28 cellular contexts compared by ENCODE assay signal in genomic region chr2:27742571-27742970, GRCh38. TPM values are rescaled to one million over a fixed set of nuclear protein-coding genes. Genes with fewer than 3 reads are reported as not detected.
DNase-seq lines count a peak whose midpoint lies in the region; ATAC-seq, FAIRE-seq and TF ChIP-seq lines count a peak whose summit lies in the region.
"Had no signal": no experiment of that assay in that cellular context is flagged by ENCODE, and none has a peak within 500 bp of the region (broad histone marks: within the 10 kb centered on the region; RNA-seq: fewer than 3 reads in every experiment).

No MANE protein-coding gene starts in this region.

- no peaks in the 10 kb centered on the region for H4K20me1 ChIP-seq in BLaER1 treated with 17β-estradiol and CSF1 and Interleukin-3, amounts not matched to agents 10 nM and 100 nM

- H3K27me3 Mint-ChIP-seq in activated T-cell treated with anti-CD3 and anti-CD28 coated beads, Interleukin-2, amount 50 U/mL, for 24 hours, result no peaks in the 10 kb centered on the region
- H3K27me3 Mint-ChIP-seq in activated T-cell treated with anti-CD3 and anti-CD28 coated beads, Interleukin-2, amount 50 U/mL, for 72 hours (ENCODE audit: low read depth), result no peaks in the 10 kb centered on the region
- H3K27me3 Mint-ChIP-seq in T-helper 17 cell, result peaks cover 20% of the 10 kb centered on the region
- H3K27me3 Mint-ChIP-seq in nephron progenitor cell (ENCODE audit: low read depth, poor library complexity), result peaks cover 5% of the 10 kb centered on the region
- H3K27me3 Mint-ChIP-seq in WTC11 (ENCODE audit: low read depth), result peaks cover 15% of the 10 kb centered on the region

- no peak overlapping the region for H3K4me3 Mint-ChIP-seq in activated T-cell treated with anti-CD3 and anti-CD28 coated beads, Interleukin-2, amount 50 U/mL, for 24 hours
- H3K4me3 Mint-ChIP-seq in activated T-cell treated with anti-CD3 and anti-CD28 coated beads, Interleukin-2, amount 50 U/mL, for 72 hours, result no peak overlapping the region
- no peak overlapping the region for H3K4me3 Mint-ChIP-seq in T-helper 17 cell
- no peak overlapping the region for H3K4me3 Mint-ChIP-seq in nephron progenitor cell
- no peak overlapping the region for H3K4me3 Mint-ChIP-seq in WTC11
- H3K4me3 Mint-ChIP-seq: CD14-positive monocyte; CD4-positive, alpha-beta memory T cell; CD8-positive, alpha-beta memory T cell had no signal

- no peak overlapping the region for H3K9ac ChIP-seq in BLaER1 treated with 17β-estradiol and CSF1 and Interleukin-3, amounts not matched to agents 10 nM and 100 nM

- peak; percentile 21 for DNase-seq in activated T-cell treated with anti-CD3 and anti-CD28 coated beads, Interleukin-2, amount 50 U/mL, for 24 hours
- no peak for DNase-seq in activated T-cell treated with anti-CD3 and anti-CD28 coated beads, Interleukin-2, amount 50 U/mL, for 72 hours
- DNase-seq in T-helper 17 cell, result no peak
- DNase-seq in nephron progenitor cell, result no peak
- DNase-seq in activated CD4-positive, alpha-beta T cell treated with anti-CD3 and anti-CD28 coated beads, Interleukin-2, amount 50 U/mL, for 4 hours, result no peak
- no peak for DNase-seq in small intestine
- no peak for DNase-seq in WTC11 (ENCODE audit: low spot score)
- DNase-seq: 8988T; ACHN; BE2C; C1 segment of cervical spinal cord; CD4-positive, alpha-beta memory T cell; CD4-positive, CD25-positive, alpha-beta regulatory T cell; CD8-positive, alpha-beta memory T cell; COR-L47; DMS 273 treated with DMSO at 0.1 percent for 48 hours; DMS153; DMS53; DMS79; DND-41; EL; GDM1 had no signal

- no peak overlapping the region for H3K27ac ChIP-seq in BLaER1 treated with 17β-estradiol and CSF1 and Interleukin-3, amounts not matched to agents 10 nM and 100 nM
- no peak overlapping the region for H3K27ac ChIP-seq in small intestine (ENCODE audit: low read depth in 1 of 2, low read length in 1 of 2)

- CTCF ChIA-PET in WTC11 (lab: Charles Lee), result interaction anchor here (1.0 to 2.0 kb wide), 2 partner anchors 11 to 19 kb away, joined by 3 to 8 read pairs; no protein-coding TSS in a partner anchor

- no peaks in the 10 kb centered on the region for H3K9me3 Mint-ChIP-seq in activated T-cell treated with anti-CD3 and anti-CD28 coated beads, Interleukin-2, amount 50 U/mL, for 24 hours
- H3K9me3 Mint-ChIP-seq in activated T-cell treated with anti-CD3 and anti-CD28 coated beads, Interleukin-2, amount 50 U/mL, for 72 hours, result no peaks in the 10 kb centered on the region
- H3K9me3 Mint-ChIP-seq in nephron progenitor cell, result peaks cover 34% of the 10 kb centered on the region
- peaks cover 15% of the 10 kb centered on the region for H3K9me3 Mint-ChIP-seq in WTC11
- H3K9me3 Mint-ChIP-seq: CD8-positive, alpha-beta memory T cell had no signal

- POLR2A ChIA-PET in WTC11 (lab: Charles Lee), result no interaction called here

- H3K4me3 ChIP-seq in BLaER1 treated with 17β-estradiol and CSF1 and Interleukin-3, amounts not matched to agents 10 nM and 100 nM, result no peak overlapping the region
- no peak overlapping the region for H3K4me3 ChIP-seq in small intestine (ENCODE audit: low read depth in 1 of 2, low read length in 2 of 2)
- H3K4me3 ChIP-seq: GM12878 had no signal

- H3K4me1 ChIP-seq in BLaER1 treated with 17β-estradiol and CSF1 and Interleukin-3, amounts not matched to agents 10 nM and 100 nM, result peaks cover 6 to 24% (median 21%) of the 10 kb centered on the region in 10 experiments; a peak in 18 of 20 replicates
- peaks cover 0 to 3% of the 10 kb centered on the region in 2 donors for H3K4me1 ChIP-seq in small intestine (ENCODE audit: control insufficient read depth in 2 of 2, insufficient read depth in 1 of 2, low read depth in 1 of 2, low read length in 1 of 2)

- no peak overlapping the region for H3K27ac Mint-ChIP-seq in activated T-cell treated with anti-CD3 and anti-CD28 coated beads, Interleukin-2, amount 50 U/mL, for 24 hours
- no peak overlapping the region for H3K27ac Mint-ChIP-seq in activated T-cell treated with anti-CD3 and anti-CD28 coated beads, Interleukin-2, amount 50 U/mL, for 72 hours
- H3K27ac Mint-ChIP-seq in T-helper 17 cell, result peak overlapping the region; percentile 43
- peak overlapping the region; percentile 55 for H3K27ac Mint-ChIP-seq in nephron progenitor cell
- no peak overlapping the region for H3K27ac Mint-ChIP-seq in WTC11
- H3K27ac Mint-ChIP-seq: CD14-positive monocyte; CD4-positive, alpha-beta memory T cell; CD4-positive, CD25-positive, alpha-beta regulatory T cell; CD8-positive, alpha-beta memory T cell had no signal

- no peaks in the 10 kb centered on the region for H3K27me3 ChIP-seq in BLaER1 treated with 17β-estradiol and CSF1 and Interleukin-3, amounts not matched to agents 10 nM and 100 nM
- no peaks in the 10 kb centered on the region for H3K27me3 ChIP-seq in small intestine (ENCODE audit: control insufficient read depth in 2 of 2, insufficient read depth in 2 of 2, low read length in 2 of 2)
- H3K27me3 ChIP-seq: BE2C had no signal

- peaks cover 0 to 12% (median under 1%) of the 10 kb centered on the region in 11 experiments; a peak in 7 of 22 replicates for H3K9me3 ChIP-seq in BLaER1 treated with 17β-estradiol and CSF1 and Interleukin-3, amounts not matched to agents 10 nM and 100 nM (replicated peaks in 1 of 11)
- H3K9me3 ChIP-seq in T-helper 17 cell (ENCODE audit: control insufficient read depth, low read length, poor library complexity, severe bottlenecking) (no peaks in the 10 kb centered on the region), small intestine (ENCODE audit: control insufficient read depth, low read depth) (no peaks in the 10 kb centered on the region)

- no peaks in the 10 kb centered on the region for H3K36me3 ChIP-seq in BLaER1 treated with 17β-estradiol and CSF1 and Interleukin-3, amounts not matched to agents 10 nM and 100 nM
- H3K36me3 ChIP-seq in small intestine (ENCODE audit: control insufficient read depth in 2 of 2, insufficient read depth in 2 of 2, low read length in 2 of 2), result no peaks in the 10 kb centered on the region
- H3K36me3 ChIP-seq: BE2C had no signal

- ATAC-seq in activated T-cell treated with anti-CD3 and anti-CD28 coated beads, Interleukin-2, amount 50 U/mL, for 72 hours (replicated peaks in 1 of 2), result no peak
- no peak for ATAC-seq in T-helper 17 cell
- no peak for ATAC-seq in WTC11
- ATAC-seq: GM12878 had no signal

- no peaks in the 10 kb centered on the region for H3K36me3 Mint-ChIP-seq in activated T-cell treated with anti-CD3 and anti-CD28 coated beads, Interleukin-2, amount 50 U/mL, for 24 hours (ENCODE audit: low read depth)
- H3K36me3 Mint-ChIP-seq in activated T-cell treated with anti-CD3 and anti-CD28 coated beads, Interleukin-2, amount 50 U/mL, for 72 hours (ENCODE audit: insufficient read depth in 2 of 2), result peaks cover 0 to 2% of the 10 kb centered on the region in 2 donors
- no peaks in the 10 kb centered on the region for H3K36me3 Mint-ChIP-seq in T-helper 17 cell (ENCODE audit: low read depth)
- peaks cover 5% of the 10 kb centered on the region for H3K36me3 Mint-ChIP-seq in nephron progenitor cell (ENCODE audit: low read depth)
- peaks cover 2% of the 10 kb centered on the region for H3K36me3 Mint-ChIP-seq in WTC11
- H3K36me3 Mint-ChIP-seq: CD14-positive monocyte; CD4-positive, alpha-beta memory T cell; CD4-positive, CD25-positive, alpha-beta regulatory T cell; CD8-positive, alpha-beta memory T cell had no signal

- 96 to 99% (median 96%) methylated on average over 9 of the region's 9 CpGs for WGBS in small intestine, 3 donors

- TF ChIP-seq CTCF in nephron progenitor cell (IDR thresholded peaks at IDR 0.05), result no peak
- TF ChIP-seq CTCF in WTC11 (IDR thresholded peaks at IDR 0.05), result no peak

- H3K4me1 Mint-ChIP-seq in activated T-cell treated with anti-CD3 and anti-CD28 coated beads, Interleukin-2, amount 50 U/mL, for 24 hours (ENCODE audit: low read depth), result no peaks in the 10 kb centered on the region
- H3K4me1 Mint-ChIP-seq in activated T-cell treated with anti-CD3 and anti-CD28 coated beads, Interleukin-2, amount 50 U/mL, for 72 hours (ENCODE audit: low read depth), result no peaks in the 10 kb centered on the region
- no peaks in the 10 kb centered on the region for H3K4me1 Mint-ChIP-seq in T-helper 17 cell
- peaks cover 10% of the 10 kb centered on the region for H3K4me1 Mint-ChIP-seq in nephron progenitor cell
- H3K4me1 Mint-ChIP-seq in WTC11, result 0 out of 2 replicates have a peak, but pooled peaks cover 3% of the 10 kb centered on the region
- H3K4me1 Mint-ChIP-seq: CD4-positive, alpha-beta memory T cell; CD4-positive, CD25-positive, alpha-beta regulatory T cell; CD8-positive, alpha-beta memory T cell had no signal

- no peak for FAIRE-seq in small intestine (lab: Jason Lieb, UNC)
- FAIRE-seq: A204.1, GM12878, GM12892, GM18507 had no signal

- peak overlapping the region in 7 of 11 experiments; percentile 23 to 56 (median 47); a peak in 7 of 22 replicates for H3K4me2 ChIP-seq in BLaER1 treated with 17β-estradiol and CSF1 and Interleukin-3, amounts not matched to agents 10 nM and 100 nM

TF ChIP-seq in WTC11, 78 proteins besides CTCF, POLR2A, EP300 and RAD21 (continues in another document):
- TF ChIP-seq SMAD4 (CRISPR knock-in tag; IDR thresholded peaks at IDR 0.05) (no peak), IRF2 (CRISPR knock-in tag; IDR thresholded peaks at IDR 0.05; ENCODE audit: borderline replicate concordance, low read depth) (no peak), FOXP4 (CRISPR knock-in tag; IDR thresholded peaks at IDR 0.05) (no peak), ZNF121 (CRISPR knock-in tag; IDR thresholded peaks at IDR 0.05) (no peak), ZNF423 (CRISPR knock-in tag; IDR thresholded peaks at IDR 0.05) (no peak), ATF3 (CRISPR knock-in tag; conservative IDR thresholded peaks at IDR 0.05) (no peak)

RNA-seq across cellular contexts. Expression of gene MRPL33, which starts 28.9 kb away (rescaled TPM):
- total RNA-seq in activated T-cell treated with anti-CD3 and anti-CD28 coated beads, Interleukin-2, amount 50 U/mL, for 72 hours, result 10 to 100 TPM; 61.3 to 68.1 TPM
- total RNA-seq in T-helper 17 cell (10 to 100 TPM; 24.6 to 38.9 TPM), WTC11 (2021) (52.5 to 60.6 TPM (median 58.3 TPM) in 3 replicates)
- 100 to 1,000 TPM; 118 to 156 (median 137) TPM for polyA plus RNA-seq in small intestine

Comparison
In these comparisons a context has a peak if more than half of its experiments do, and no peak if none do; other contexts are left out.
1. H3K27ac Mint-ChIP-seq: peak in T-helper 17 cell (single experiment) and nephron progenitor cell (single experiment); none in activated T-cell treated with anti-CD3 and anti-CD28 coated beads, Interleukin-2, amount 50 U/mL, for 24 hours (single experiment), activated T-cell treated with anti-CD3 and anti-CD28 coated beads, Interleukin-2, amount 50 U/mL, for 72 hours (single experiment) and WTC11 (single experiment).